ENCODE assay signal across 9 cellular contexts in the genomic region with DNA sequence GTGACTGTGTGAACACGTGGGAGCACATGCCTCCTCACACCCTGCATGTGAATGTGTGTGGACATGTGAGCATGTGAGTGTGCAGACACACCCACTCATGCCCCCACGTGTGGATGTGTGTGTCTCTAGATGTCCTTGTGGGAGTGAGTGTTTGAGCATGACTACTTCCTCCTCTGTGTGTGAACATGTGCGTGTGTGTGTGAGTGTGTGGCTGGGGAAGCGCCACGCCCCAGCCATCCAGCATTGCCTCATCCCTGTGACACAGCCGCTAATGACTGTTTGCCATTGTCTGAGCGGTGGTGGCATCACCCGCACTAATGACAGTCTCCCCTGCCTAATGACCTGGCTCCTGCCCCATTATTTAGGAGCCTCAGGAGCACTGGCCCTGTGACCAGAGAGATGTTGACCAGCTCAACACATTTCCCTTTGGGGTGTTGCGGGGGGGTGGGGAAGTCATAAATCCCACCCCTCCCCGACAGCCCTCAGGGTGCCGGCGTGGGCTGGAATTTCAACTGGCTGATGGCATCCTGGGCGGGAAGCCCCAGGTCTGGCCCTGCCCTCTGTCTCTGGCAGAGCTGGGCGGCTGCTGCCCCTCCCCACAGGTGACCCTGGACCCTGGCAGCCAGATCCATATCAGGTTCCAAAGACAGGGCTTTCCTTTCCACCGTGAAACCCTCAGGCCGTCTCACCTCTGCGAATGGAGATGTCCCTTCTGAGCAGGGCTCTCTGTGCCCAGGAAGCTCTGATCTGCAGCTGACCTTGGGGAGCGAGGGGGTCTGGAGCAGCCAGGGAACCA. TPM values are rescaled to one million over a fixed set of nuclear protein-coding genes. Genes with fewer than 3 reads are reported as not detected.
A peak's percentile ranks its signal among the peaks of the same experiment; 100 is the strongest.
DNase-seq lines count a peak whose midpoint lies in the region; ATAC-seq and TF ChIP-seq lines count a peak whose summit lies in the region.
"Had no signal": no experiment of that assay in that cellular context is flagged by ENCODE, and none has a peak within 500 bp of the region (broad histone marks: within the 10 kb centered on the region; RNA-seq: fewer than 3 reads in every experiment).

No MANE protein-coding gene starts in this region.

- no peaks in the 10 kb centered on the region for H3K4me1 ChIP-seq in CD4-positive, CD25-positive, alpha-beta regulatory T cell (ENCODE audit: control insufficient read depth, insufficient read depth, low read length, poor library complexity, severe bottlenecking)

- peaks cover 0 to 6% (median 2%) of the 10 kb centered on the region in 4 donors for H3K4me1 Mint-ChIP-seq in CD4-positive, CD25-positive, alpha-beta regulatory T cell
- H3K4me1 Mint-ChIP-seq in osteocyte (ENCODE audit: unreplicated experiment) = peaks cover 76% of the 10 kb centered on the region

- H3K27me3 Mint-ChIP-seq in CD4-positive, CD25-positive, alpha-beta regulatory T cell = peaks cover 21% of the 10 kb centered on the region
- H3K27me3 Mint-ChIP-seq in osteocyte (ENCODE audit: unreplicated experiment) = no peaks in the 10 kb centered on the region

- DNase-seq in CD4-positive, CD25-positive, alpha-beta regulatory T cell = peak in 1 of 3 donors; percentile 7
- DNase-seq in LHCN-M2 (ENCODE audit: low read depth) = peak; percentile 52
- peak; percentile 56 for DNase-seq in SKM-1 treated with dmso at 0.1 percent for 144 hours (lab: John Stamatoyannopoulos, UW; ENCODE audit: unreplicated experiment)
- DNase-seq in foreskin fibroblast = peak; percentile 91
- DNase-seq in osteocyte (ENCODE audit: extremely low spot score, unreplicated experiment) = no peak
- DNase-seq in KG1 (lab: John Stamatoyannopoulos, UW) = no peak
- no peak for DNase-seq in NCI-H1930 (lab: John Stamatoyannopoulos, UW)

- no peaks in the 10 kb centered on the region for H3K36me3 ChIP-seq in CD4-positive, CD25-positive, alpha-beta regulatory T cell (ENCODE audit: control insufficient read depth, insufficient read depth, low read length)
- H3K36me3 ChIP-seq: cardiac muscle cell had no signal

- H3K4me3 Mint-ChIP-seq in CD4-positive, CD25-positive, alpha-beta regulatory T cell = no peak overlapping the region
- peak overlapping the region; percentile 46 for H3K4me3 Mint-ChIP-seq in osteocyte (ENCODE audit: unreplicated experiment)

- H3K27me3 ChIP-seq in CD4-positive, CD25-positive, alpha-beta regulatory T cell (ENCODE audit: control insufficient read depth, insufficient read depth, low read length) = peaks cover 2% of the 10 kb centered on the region

- H3K9me3 ChIP-seq in CD4-positive, CD25-positive, alpha-beta regulatory T cell (ENCODE audit: control insufficient read depth in 2 of 2, low read length in 2 of 2) = no peaks in the 10 kb centered on the region

- H3K27ac ChIP-seq in CD4-positive, CD25-positive, alpha-beta regulatory T cell (ENCODE audit: insufficient read depth, low read length, poor library complexity, severe bottlenecking) = no peak overlapping the region
- H3K27ac ChIP-seq: cardiac muscle cell had no signal

- no peaks in the 10 kb centered on the region for H3K36me3 Mint-ChIP-seq in CD4-positive, CD25-positive, alpha-beta regulatory T cell
- H3K36me3 Mint-ChIP-seq in osteocyte (ENCODE audit: unreplicated experiment) = no peaks in the 10 kb centered on the region

- no peak for TF ChIP-seq CTCF in foreskin fibroblast (IDR thresholded peaks at IDR 0.05; ENCODE audit: low read depth, low read length)
- TF ChIP-seq CTCF in osteocyte (IDR thresholded peaks at IDR 0.05) = no peak

- H3K9me3 Mint-ChIP-seq in CD4-positive, CD25-positive, alpha-beta regulatory T cell = peaks cover 0 to 2% (median 0%) of the 10 kb centered on the region in 7 donors
- no peaks in the 10 kb centered on the region for H3K9me3 Mint-ChIP-seq in osteocyte (ENCODE audit: unreplicated experiment)

- no peak overlapping the region for H3K4me3 ChIP-seq in CD4-positive, CD25-positive, alpha-beta regulatory T cell (ENCODE audit: low read depth, low read length)
- no peak overlapping the region for H3K4me3 ChIP-seq in foreskin fibroblast (ENCODE audit: low read depth in 1 of 2, low read length in 2 of 2)
- H3K4me3 ChIP-seq: cardiac muscle cell had no signal

- ATAC-seq in CD4-positive, CD25-positive, alpha-beta regulatory T cell (ENCODE audit: low read depth in 2 of 2) = peak; percentile 22 to 42
- ATAC-seq in HG02840 (IDR thresholded peaks at IDR 0.05; ENCODE audit: low FRiP score, unreplicated experiment) = no peak

- H3K27ac Mint-ChIP-seq in CD4-positive, CD25-positive, alpha-beta regulatory T cell = no peak overlapping the region
- H3K27ac Mint-ChIP-seq in osteocyte (ENCODE audit: unreplicated experiment) = peak overlapping the region; percentile 52

RNA-seq across cellular contexts. Expression of a gene that starts 11.5 kb away (rescaled TPM):
- not detected for total RNA-seq in CD4-positive, CD25-positive, alpha-beta regulatory T cell
- polyA plus RNA-seq in CD4-positive, CD25-positive, alpha-beta regulatory T cell = not detected
- total RNA-seq in LHCN-M2 (2014; rRNA removed) (4.2 and 6.7 TPM in 2 replicates), osteocyte (9.2 and 9.9 TPM in 2 replicates)
- 18.8 TPM for polyA plus RNA-seq in LHCN-M2 (2012)
- total RNA-seq: cardiac muscle cell had no signal
- polyA plus RNA-seq: cardiac muscle cell had no signal

RNA-seq across cellular contexts. Expression of a gene that starts 29.7 kb away (rescaled TPM):
- total RNA-seq in CD4-positive, CD25-positive, alpha-beta regulatory T cell = not detected
- 1 to 10 TPM in 1 of 4 donors, under 1 TPM in 1, not detected in 2; 0.56 to 1.4 TPM for polyA plus RNA-seq in CD4-positive, CD25-positive, alpha-beta regulatory T cell
- total RNA-seq in LHCN-M2 (2014; rRNA removed) (0.40 and 2.2 TPM in 2 replicates), osteocyte (168 and 178 TPM in 2 replicates)
- polyA plus RNA-seq in LHCN-M2 (2012) = 11.4 TPM

Comparison
In these comparisons a context has a peak if more than half of its experiments do, and no peak if none do; other contexts are left out.
1. DNase-seq: peak in LHCN-M2 (single experiment), SKM-1 treated with dmso at 0.1 percent for 144 hours (single experiment) and foreskin fibroblast (2 of 2); none in osteocyte (single experiment), KG1 (single experiment) and NCI-H1930 (0 of 2).
2. RNA of a gene that starts 29.7 kb away (total RNA-seq): 168 to 178 TPM in osteocyte; 0.40 to 2.2 TPM in LHCN-M2 and not detected in CD4-positive, CD25-positive, alpha-beta regulatory T cell (single experiment); every median in the first group is over 10 times any median in the second.